Comparison of ENCODE assay signal across 18 cellular contexts in the genomic region with DNA sequence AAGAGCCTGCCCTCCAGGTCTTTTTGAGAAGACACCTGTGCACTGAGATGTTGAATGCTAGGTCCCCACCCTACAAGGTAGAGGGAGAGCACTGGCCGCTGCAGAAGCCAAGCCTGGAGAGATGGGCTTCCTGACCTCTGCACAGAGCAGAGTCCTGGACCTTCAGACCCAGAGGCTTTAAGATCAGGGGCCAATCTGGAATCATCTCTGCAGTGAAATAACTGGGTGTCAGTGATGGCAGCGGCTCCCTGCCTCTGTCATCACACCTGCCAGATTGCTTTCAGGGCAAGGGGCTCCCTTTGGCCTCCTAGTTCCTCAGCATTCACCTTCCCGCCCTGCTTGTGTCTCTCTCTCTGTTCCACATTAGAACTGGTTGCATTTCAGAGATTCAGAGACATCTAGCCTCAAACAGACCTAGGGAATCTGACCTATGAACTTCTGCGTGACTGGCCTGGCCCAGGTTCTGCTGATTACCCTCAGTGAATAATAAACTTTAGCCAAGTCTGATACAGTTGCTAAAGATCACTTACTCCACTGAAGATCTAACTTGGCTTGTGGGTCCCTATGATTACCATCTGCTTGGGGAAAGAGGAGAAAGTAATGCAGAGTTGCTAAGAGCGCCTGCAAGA.
DNase-seq lines count a peak whose midpoint lies in the region; ATAC-seq and TF ChIP-seq lines count a peak whose summit lies in the region.
"Had no signal": no experiment of that assay in that cellular context is flagged by ENCODE, and none has a peak within 500 bp of the region (broad histone marks: within the 10 kb centered on the region; RNA-seq: fewer than 3 reads in every experiment).

No MANE protein-coding gene starts in this region.

- H3K9me3 ChIP-seq in liver (ENCODE audit: control insufficient read depth in 4 of 4, low read length in 3 of 4) (no peaks in the 10 kb centered on the region), trophoblast cell (ENCODE audit: insufficient read depth, low read depth, low read length) (no peaks in the 10 kb centered on the region), body of pancreas (no peaks in the 10 kb centered on the region)
- H3K9me3 ChIP-seq: A549, Caco-2 had no signal

- no peak overlapping the region for H3K4me3 ChIP-seq in liver (ENCODE audit: low read depth in 1 of 3, low read length in 3 of 3)
- no peak overlapping the region for H3K4me3 ChIP-seq in trophoblast cell (ENCODE audit: low read depth, low read length)
- H3K4me3 ChIP-seq in body of pancreas: no peak overlapping the region
- H3K4me3 ChIP-seq: A549, GM12878 had no signal

- intact Hi-C loops in body of pancreas (cut with DNase I): no loop called here

- peak overlapping the region; percentile 29 for H3K18ac ChIP-seq in trophoblast cell (ENCODE audit: low read length)

- 73% methylated on average over 5 of the region's 5 CpGs for WGBS in liver
- no CpG with 5 or more reads among the region's 5 CpGs for WGBS in trophoblast cell (ENCODE audit: extremely low coverage, insufficient coverage, insufficient read length)
- WGBS in body of pancreas, 2 donors: 73 to 78% methylated on average over 4 to 5 of the region's 5 CpGs

- H3K4me1 Mint-ChIP-seq in activated naive CD4-positive, alpha-beta T cell treated with anti-CD3 and anti-CD28 coated beads, Interleukin-2, amount 50 U/mL, for 24 hours: no peaks in the 10 kb centered on the region
- H3K4me1 Mint-ChIP-seq: IgD-negative memory B cell had no signal

- H3K14ac ChIP-seq in trophoblast cell (ENCODE audit: low read length): peak overlapping the region; percentile 20

- peak overlapping the region; percentile 57 for H3K27ac Mint-ChIP-seq in activated naive CD4-positive, alpha-beta T cell treated with anti-CD3 and anti-CD28 coated beads, Interleukin-2, amount 50 U/mL, for 24 hours
- H3K27ac Mint-ChIP-seq: CD4-positive, alpha-beta T cell; H9; IgD-negative memory B cell had no signal

- H3K23ac ChIP-seq in trophoblast cell (ENCODE audit: low read length): no peak overlapping the region

- H3K79me2 ChIP-seq in trophoblast cell (ENCODE audit: control insufficient read depth, insufficient read depth, low read length, poor library complexity): peaks cover 3% of the 10 kb centered on the region

- H4K91ac ChIP-seq in trophoblast cell (ENCODE audit: low read depth, low read length): peak overlapping the region; percentile 32

- no peak overlapping the region for H3K9ac ChIP-seq in liver (ENCODE audit: low read depth in 1 of 2, low read length in 2 of 2)
- H3K9ac ChIP-seq in trophoblast cell (ENCODE audit: low read length): no peak overlapping the region

- no peaks in the 10 kb centered on the region for H3K27me3 Mint-ChIP-seq in activated naive CD4-positive, alpha-beta T cell treated with anti-CD3 and anti-CD28 coated beads, Interleukin-2, amount 50 U/mL, for 24 hours
- H3K27me3 Mint-ChIP-seq: CD4-positive, alpha-beta T cell; IgD-negative memory B cell had no signal

- H3K9me3 Mint-ChIP-seq in activated naive CD4-positive, alpha-beta T cell treated with anti-CD3 and anti-CD28 coated beads, Interleukin-2, amount 50 U/mL, for 24 hours: no peaks in the 10 kb centered on the region
- H3K9me3 Mint-ChIP-seq: CD4-positive, alpha-beta T cell; H9; IgD-negative memory B cell had no signal

- H3K36me3 ChIP-seq in liver (ENCODE audit: control insufficient read depth in 4 of 4, insufficient read depth in 3 of 4, low read depth in 1 of 4, low read length in 3 of 4): no peaks in the 10 kb centered on the region
- no peaks in the 10 kb centered on the region for H3K36me3 ChIP-seq in trophoblast cell (ENCODE audit: control insufficient read depth in 1 of 2, insufficient read depth in 2 of 2, low read length in 2 of 2)
- H3K36me3 ChIP-seq in body of pancreas (replicated peaks in 1 of 2; ENCODE audit: insufficient read depth in 1 of 2, low read depth in 2 of 2): no peaks in the 10 kb centered on the region

- H3K36me3 Mint-ChIP-seq in activated naive CD4-positive, alpha-beta T cell treated with anti-CD3 and anti-CD28 coated beads, Interleukin-2, amount 50 U/mL, for 24 hours: no peaks in the 10 kb centered on the region
- H3K36me3 Mint-ChIP-seq: IgD-negative memory B cell had no signal

- ATAC-seq in body of pancreas: no peak
- ATAC-seq: A549, GM12878 had no signal

- H2BK12ac ChIP-seq in trophoblast cell (ENCODE audit: low read length): peak overlapping the region; percentile 21

- H3K4me2 ChIP-seq in trophoblast cell (ENCODE audit: low read length): no peak overlapping the region
- H3K4me2 ChIP-seq: A549 had no signal

- H3K4me3 Mint-ChIP-seq in activated naive CD4-positive, alpha-beta T cell treated with anti-CD3 and anti-CD28 coated beads, Interleukin-2, amount 50 U/mL, for 24 hours: no peak overlapping the region
- H3K4me3 Mint-ChIP-seq: CD4-positive, alpha-beta T cell; H9; IgD-negative memory B cell had no signal

- DNase-seq in activated naive CD4-positive, alpha-beta T cell (lab: John Stamatoyannopoulos, UW): no peak
- no peak for DNase-seq in trophoblast cell
- DNase-seq in body of pancreas: no peak
- DNase-seq in nucleus accumbens (lab: John Stamatoyannopoulos, UW): no peak
- DNase-seq in DMS53 (lab: John Stamatoyannopoulos, UW): no peak
- DNase-seq: AML-193; Caco-2; CD4-positive, alpha-beta T cell; DMS79 treated with DMSO at 0.1 percent for 48 hours; GF-D8; H9 had no signal

- no peak overlapping the region for H2AFZ ChIP-seq in trophoblast cell (ENCODE audit: insufficient read depth, low read length, poor library complexity)

- no peak for TF ChIP-seq RAD21 in liver (IDR thresholded peaks at IDR 0.05)

- TF ChIP-seq POLR2A in body of pancreas (IDR thresholded peaks at IDR 0.05): no peak

- H3K27me3 ChIP-seq in liver (ENCODE audit: control insufficient read depth in 4 of 4, insufficient read depth in 4 of 4, low read length in 3 of 4) (no peaks in the 10 kb centered on the region), trophoblast cell (ENCODE audit: insufficient read depth, low read length) (no peaks in the 10 kb centered on the region), body of pancreas (no peaks in the 10 kb centered on the region)

- H4K8ac ChIP-seq in trophoblast cell (ENCODE audit: low read depth, low read length): no peak overlapping the region

- no peak overlapping the region for H3K4ac ChIP-seq in trophoblast cell (ENCODE audit: low read depth, low read length)

- no peak overlapping the region for H2BK5ac ChIP-seq in trophoblast cell (ENCODE audit: low read depth, low read length, poor library complexity)

- H3K79me1 ChIP-seq in trophoblast cell (ENCODE audit: low read length): peaks cover 28% of the 10 kb centered on the region

- no peak for TF ChIP-seq CTCF in liver (IDR thresholded peaks at IDR 0.05; ENCODE audit: low read depth, low read length, missing input control)
- TF ChIP-seq CTCF in body of pancreas (IDR thresholded peaks at IDR 0.05): no peak

- H3K27ac ChIP-seq in liver (ENCODE audit: low read depth in 1 of 2, low read length in 2 of 2): no peak overlapping the region
- no peak overlapping the region for H3K27ac ChIP-seq in trophoblast cell (ENCODE audit: low read depth, low read length)
- no peak overlapping the region for H3K27ac ChIP-seq in body of pancreas
- H3K27ac ChIP-seq: 22Rv1, A549, C4-2B had no signal

- H3K4me1 ChIP-seq in liver (ENCODE audit: control insufficient read depth in 4 of 4, insufficient read depth in 4 of 4, low read length in 3 of 4): peaks cover 2 to 14% (median 6%) of the 10 kb centered on the region in 4 donors
- peaks cover 11 to 27% of the 10 kb centered on the region in 2 experiments for H3K4me1 ChIP-seq in trophoblast cell (ENCODE audit: control insufficient read depth in 1 of 2, insufficient read depth in 2 of 2, low read length in 2 of 2)
- H3K4me1 ChIP-seq in body of pancreas: peaks cover 10% of the 10 kb centered on the region
- H3K4me1 ChIP-seq: A549 had no signal

- no peak overlapping the region for H4K12ac ChIP-seq in trophoblast cell (ENCODE audit: low read depth, low read length)

- H2AK5ac ChIP-seq in trophoblast cell (ENCODE audit: low read length): peak overlapping the region; percentile 92

- peak overlapping the region; percentile 63 for H2BK120ac ChIP-seq in trophoblast cell (ENCODE audit: insufficient read depth, low read length, poor library complexity)

TF ChIP-seq in liver, 16 proteins besides CTCF, POLR2A, EP300 and RAD21:
- no peak for TF ChIP-seq GABPA (IDR thresholded peaks at IDR 0.05 in 1 of 2, conservative IDR thresholded peaks at IDR 0.05 in 1 of 2)
- TF ChIP-seq HNF4A (conservative IDR thresholded peaks at IDR 0.05): peak; percentile 52 to 68
- peak; percentile 11 to 19 for TF ChIP-seq RXRA (IDR thresholded peaks at IDR 0.05)
TF ChIP-seq in liver: peak in this region for 2.
